In genomic region chr2:55268907-55269611, GRCh38 we compare ENCODE assay signal across 1 cellular context.
TF ChIP-seq lines count a peak whose summit lies in the region.

TSS of gene MTIF2 (minus strand) at chr2:55269231. CDS start at chr2:55263858, 5,373 bp downstream.

TF ChIP-seq in K562, 482 proteins besides CTCF, POLR2A, EP300 and RAD21 (continued from another document and continues in another):
- TF ChIP-seq POU5F1 (IDR thresholded peaks at IDR 0.05; ENCODE audit: borderline replicate concordance, low read depth, low read length, partially characterized antibody): peak; percentile 71
- no peak for TF ChIP-seq ZC3H11A (IDR thresholded peaks at IDR 0.05; ENCODE audit: low read depth, low read length)
- TF ChIP-seq PHF20 (IDR thresholded peaks at IDR 0.05; ENCODE audit: partially characterized antibody): peak; percentile 99
- peak; percentile 58; the same call in 1 of the 2 replicates for TF ChIP-seq MTA2 (IDR thresholded peaks at IDR 0.05; ENCODE audit: low read depth)
- TF ChIP-seq VEZF1 (CRISPR knock-in tag; IDR thresholded peaks at IDR 0.05): peak; percentile 60
- TF ChIP-seq USF1 (CRISPR knock-in tag; IDR thresholded peaks at IDR 0.05): no peak
- TF ChIP-seq GABPB1 (CRISPR knock-in tag; IDR thresholded peaks at IDR 0.05): peak; percentile 100
- 0 out of 2 replicates have a peak, but pooled peaks have one; percentile 84 for TF ChIP-seq AFF4 (CRISPR knock-in tag; IDR thresholded peaks at IDR 0.05)
- no peak for TF ChIP-seq PCBP2 (IDR thresholded peaks at IDR 0.05; ENCODE audit: low read depth, low read length, poor library complexity, severe bottlenecking)
- peak; percentile 72; the same call in 1 of the 2 replicates for TF ChIP-seq ZKSCAN1 (IDR thresholded peaks at IDR 0.05; ENCODE audit: low read depth, low read length)
- no peak for TF ChIP-seq NR3C1 (CRISPR knock-in tag; IDR thresholded peaks at IDR 0.05)
- TF ChIP-seq NKRF (IDR thresholded peaks at IDR 0.05; ENCODE audit: borderline replicate concordance): peak; percentile 93
- no peak for TF ChIP-seq NCOA4 (IDR thresholded peaks at IDR 0.05; ENCODE audit: partially characterized antibody)
- TF ChIP-seq HCFC1 (IDR thresholded peaks at IDR 0.05; ENCODE audit: low read depth, low read length): peak; percentile 92
- peak; percentile 52 for TF ChIP-seq RBM22 (IDR thresholded peaks at IDR 0.05; ENCODE audit: low read depth, low read length, poor library complexity, severe bottlenecking)
- TF ChIP-seq SMARCB1 (IDR thresholded peaks at IDR 0.05; ENCODE audit: insufficient read length, low read depth): no peak
- TF ChIP-seq FOSL1 (tag; conservative IDR thresholded peaks at IDR 0.05): peak; percentile 71
- no peak for TF ChIP-seq MECOM (CRISPR knock-in tag; IDR thresholded peaks at IDR 0.05)
- TF ChIP-seq SLC30A9 (CRISPR knock-in tag; IDR thresholded peaks at IDR 0.05): no peak
- TF ChIP-seq ZNF696 (CRISPR knock-in tag; conservative IDR thresholded peaks at IDR 0.05): no peak
- no peak for TF ChIP-seq ZNF655 (CRISPR knock-in tag; IDR thresholded peaks at IDR 0.05)
- TF ChIP-seq SRF (CRISPR knock-in tag; IDR thresholded peaks at IDR 0.05): peak in 1 of 2 experiments; percentile 86; a peak in 2 of 4 replicates
- no peak for TF ChIP-seq ZNF41 (CRISPR knock-in tag; conservative IDR thresholded peaks at IDR 0.05)
- TF ChIP-seq TCF7 (IDR thresholded peaks at IDR 0.05; ENCODE audit: borderline replicate concordance): peak; percentile 83; the same call in 1 of the 2 replicates
- no peak; the same call in 1 of the 2 replicates for TF ChIP-seq ZNF175 (CRISPR knock-in tag; IDR thresholded peaks at IDR 0.05; ENCODE audit: low read depth)
- no peak for TF ChIP-seq ZNF699 (CRISPR knock-in tag; IDR thresholded peaks at IDR 0.05; ENCODE audit: insufficient replicate concordance)
- TF ChIP-seq MTA3 (IDR thresholded peaks at IDR 0.05; ENCODE audit: borderline replicate concordance): peak; percentile 67; the same call in 1 of the 2 replicates
- no peak for TF ChIP-seq NFXL1 (CRISPR knock-in tag; IDR thresholded peaks at IDR 0.05)
- 0 out of 2 replicates have a peak, but pooled peaks have one; percentile 5 for TF ChIP-seq SMC3 (conservative IDR thresholded peaks at IDR 0.05; ENCODE audit: insufficient read depth, low read depth, low read length)
- peak; percentile 55 to 60; a peak in 3 of 4 replicates for TF ChIP-seq SIX5 (IDR thresholded peaks at IDR 0.05; ENCODE audit: borderline replicate concordance in 1 of 2, insufficient read depth in 1 of 2, low read depth in 1 of 2, low read length in 2 of 2)
- peak; percentile 100 for TF ChIP-seq GABPA (tag; conservative IDR thresholded peaks at IDR 0.05; ENCODE audit: low read depth)
- peak; percentile 96 for TF ChIP-seq NBN (IDR thresholded peaks at IDR 0.05; ENCODE audit: low read depth)
- peak; percentile 100 for TF ChIP-seq SMAD4 (CRISPR knock-in tag; conservative IDR thresholded peaks at IDR 0.05)
- no peak for TF ChIP-seq FOXJ3 (CRISPR knock-in tag; IDR thresholded peaks at IDR 0.05)
- peak; percentile 64; the same call in 1 of the 2 replicates for TF ChIP-seq ZNF740 (CRISPR knock-in tag; IDR thresholded peaks at IDR 0.05)
- no peak for TF ChIP-seq ZNF740 (tag; IDR thresholded peaks at IDR 0.05)
- TF ChIP-seq TFAM (CRISPR knock-in tag; conservative IDR thresholded peaks at IDR 0.05): no peak
- TF ChIP-seq ARID2 (IDR thresholded peaks at IDR 0.05): no peak
- TF ChIP-seq ZBTB9 (CRISPR knock-in tag; IDR thresholded peaks at IDR 0.05): no peak
- TF ChIP-seq LEF1 (IDR thresholded peaks at IDR 0.05): no peak
- no peak for TF ChIP-seq CREB5 (CRISPR knock-in tag; IDR thresholded peaks at IDR 0.05)
- TF ChIP-seq FOXM1 (IDR thresholded peaks at IDR 0.05; ENCODE audit: low read depth): no peak
- TF ChIP-seq FOXM1 (CRISPR knock-in tag; IDR thresholded peaks at IDR 0.05; ENCODE audit: low read depth): no peak; the same call in 1 of the 2 replicates
- peak; percentile 68 for TF ChIP-seq THAP12 (CRISPR knock-in tag; IDR thresholded peaks at IDR 0.05)
- TF ChIP-seq HNRNPUL1 (IDR thresholded peaks at IDR 0.05; ENCODE audit: low read length): no peak
- no peak for TF ChIP-seq COPS2 (conservative IDR thresholded peaks at IDR 0.05)
- peak in 1 of 2 experiments; percentile 79; a peak in 1 of 4 replicates for TF ChIP-seq MCM7 (IDR thresholded peaks at IDR 0.05)
- TF ChIP-seq ATF1 (CRISPR knock-in tag; IDR thresholded peaks at IDR 0.05): no peak
- TF ChIP-seq ATF1 (tag; IDR thresholded peaks at IDR 0.05): peak; percentile 82
- no peak for TF ChIP-seq ZNF668 (CRISPR knock-in tag; IDR thresholded peaks at IDR 0.05)
- no peak for TF ChIP-seq ATF4 (CRISPR knock-in tag; IDR thresholded peaks at IDR 0.05)
- TF ChIP-seq RBM34 (IDR thresholded peaks at IDR 0.05; ENCODE audit: borderline replicate concordance, insufficient read depth, low read length): no peak
- TF ChIP-seq TGIF2 (CRISPR knock-in tag; IDR thresholded peaks at IDR 0.05): no peak
